Comparison of ENCODE assay signal across 13 cellular contexts in genomic region chr12:130819248-130819576, GRCh38. TPM values are rescaled to one million over a fixed set of nuclear protein-coding genes. Genes with fewer than 3 reads are reported as not detected.
A peak's percentile ranks its signal among the peaks of the same experiment; 100 is the strongest.
DNase-seq lines count a peak whose midpoint lies in the region; ATAC-seq, FAIRE-seq and TF ChIP-seq lines count a peak whose summit lies in the region.
"Had no signal": no experiment of that assay in that cellular context is flagged by ENCODE, and none has a peak within 500 bp of the region (broad histone marks: within the 10 kb centered on the region; RNA-seq: fewer than 3 reads in every experiment).

No MANE protein-coding gene starts in this region.

- peak; percentile 1 for ATAC-seq in GM18511 (IDR thresholded peaks at IDR 0.05; ENCODE audit: unreplicated experiment)
- peak; percentile 7 for ATAC-seq in HG03064 (IDR thresholded peaks at IDR 0.05; ENCODE audit: low read depth, unreplicated experiment)
- ATAC-seq in pancreas: peak in 3 of 4 donors; percentile 26 to 34 (median 28)
- ATAC-seq in HG03196 (IDR thresholded peaks at IDR 0.05; ENCODE audit: unreplicated experiment): no peak
- no peak for ATAC-seq in GM21360 (IDR thresholded peaks at IDR 0.05; ENCODE audit: unreplicated experiment)

- H3K4me1 ChIP-seq in pancreas: no peaks in the 10 kb centered on the region

- TF ChIP-seq CTCF in brain (conservative IDR thresholded peaks at IDR 0.05): peak; percentile 25 to 33
- TF ChIP-seq CTCF in pancreas (IDR thresholded peaks at IDR 0.05): peak in 1 of 4 donors; percentile 9

- peaks cover 33% of the 10 kb centered on the region for H3K4me1 Mint-ChIP-seq in brain

- no peak overlapping the region for H3K27ac Mint-ChIP-seq in brain

- H3K4me3 Mint-ChIP-seq in brain: no peak overlapping the region

- H3K27me3 ChIP-seq in pancreas: no peaks in the 10 kb centered on the region
- H3K27me3 ChIP-seq: thyroid gland had no signal

- peaks cover 60% of the 10 kb centered on the region for H3K36me3 Mint-ChIP-seq in brain

- 27 to 28% methylated on average over 9 of the region's 9 CpGs for WGBS in pancreas, 2 donors

- peak overlapping the region in 2 of 4 donors; percentile 34 to 53 for H3K4me3 ChIP-seq in pancreas
- H3K4me3 ChIP-seq: K562 had no signal

- H3K27me3 Mint-ChIP-seq in brain: no peaks in the 10 kb centered on the region

- intact Hi-C loops in pancreas (cut with DNase I): no loop called here

- no peak for FAIRE-seq in pancreas (lab: Jason Lieb, UNC)
- FAIRE-seq: colon, islet of Langerhans, K562, small intestine had no signal

- H3K9me3 ChIP-seq in pancreas: no peaks in the 10 kb centered on the region
- H3K9me3 ChIP-seq: thyroid gland had no signal

- DNase-seq in pancreas (no peak), glomerular visceral epithelial cell (ENCODE audit: extremely low spot score) (no peak), NCI-H748 (lab: John Stamatoyannopoulos, UW; ENCODE audit: unreplicated experiment) (no peak)

- H3K36me3 ChIP-seq in pancreas: no peaks in the 10 kb centered on the region

- peak overlapping the region in 2 of 4 donors; percentile 6 to 59 for H3K27ac ChIP-seq in pancreas
- H3K27ac ChIP-seq: thyroid gland had no signal

- no peaks in the 10 kb centered on the region for H3K9me3 Mint-ChIP-seq in brain

RNA-seq across cellular contexts. Expression of gene STX2, which starts 19.8 kb away (rescaled TPM):
- polyA plus RNA-seq in brain (ENCODE audit: insufficient read depth, low read depth, low replicate concordance) (10.4 TPM), pancreas (10 to 100 TPM in 1 of 2 donors, 1 to 10 TPM in 1; 7.0 to 16.8 TPM)
- total RNA-seq in pancreas: 10 to 100 TPM in 1 of 6 donors, 1 to 10 TPM in 5; 4.8 to 10.8 (median 6.1) TPM

RNA-seq across cellular contexts. Expression of gene RAN, which starts 52.7 kb away (rescaled TPM):
- polyA plus RNA-seq in brain (ENCODE audit: insufficient read depth, low read depth, low replicate concordance) (509 TPM), pancreas (100 to 1,000 TPM in 1 of 2 donors, 10 to 100 TPM in 1; 60.0 to 152 TPM)
- 100 to 1,000 TPM in 5 of 6 donors, 10 to 100 TPM in 1; 80.5 to 201 (median 166) TPM for total RNA-seq in pancreas

Comparison
In these comparisons a context has a peak if more than half of its experiments do, and no peak if none do; other contexts are left out.
1. ATAC-seq: peak in GM18511 (single experiment), HG03064 (single experiment) and pancreas (3 of 4); none in HG03196 (single experiment) and GM21360 (single experiment).